Comparison of ENCODE assay signal across 8 cellular contexts in genomic region chr4:2261853-2262144, GRCh38. TPM values are rescaled to one million over a fixed set of nuclear protein-coding genes. Genes with fewer than 3 reads are reported as not detected.
DNase-seq lines count a peak whose midpoint lies in the region; FAIRE-seq and TF ChIP-seq lines count a peak whose summit lies in the region.

Gene MXD4, minus strand, starts transcription at chr4:2262109. Its CDS starts 129 bp downstream, at chr4:2261980.

- no peak for FAIRE-seq in bronchial epithelial cell (lab: Jason Lieb, UNC)

- intact Hi-C loops in lower leg skin (cut with DNase I; ENCODE audit: low total_unique reads) (no loop called here), thyroid gland (cut with DNase I) (loop anchor here (5.0 kb wide), 1 partner anchor 156 kb away; the partner anchor contains the start of genes CFAP99 and ZFYVE28)

- DNase-seq in HL-60 (ENCODE audit: low read depth in 1 of 2, low spot score in 1 of 2): no peak
- no peak for DNase-seq in bronchial epithelial cell (ENCODE audit: low read depth)
- DNase-seq in lower leg skin (ENCODE audit: low spot score in 2 of 2): peak in 1 of 2 donors; percentile 84
- no peak for DNase-seq in thyroid gland
- DNase-seq in nucleus accumbens (lab: John Stamatoyannopoulos, UW): no peak
- DNase-seq in RKO (ENCODE audit: low spot score): no peak
- no peak for DNase-seq in NCI-H524 treated with DMSO at 0.1 percent for 48 hours (lab: John Stamatoyannopoulos, UW)

- 0% methylated on average over 17 of the region's 46 CpGs; no CpG with 5 or more reads in 1 of the 2 donors for WGBS in lower leg skin, 2 donors
- WGBS in thyroid gland, 2 donors: 2% methylated on average over 12 of the region's 46 CpGs; no CpG with 5 or more reads in 1 of the 2 donors

- H3K4me3 ChIP-seq in GM12875 (ENCODE audit: low read depth, low read length) (peak within 1 kb of the TSS; percentile 86), HL-60 (replicated peaks; ENCODE audit: insufficient read depth, low read length) (peak within 1 kb of the TSS; percentile 69), bronchial epithelial cell (ENCODE audit: low read depth, low read length) (peak within 1 kb of the TSS; percentile 81), lower leg skin (ENCODE audit: low read depth, poor library complexity, severe bottlenecking) (peak within 1 kb of the TSS; percentile 67), thyroid gland (replicated peaks in 1 of 3) (peak within 1 kb of the TSS; percentile 69 to 92 (median 82))

- no peaks in the 10 kb centered on the region for H3K27me3 ChIP-seq in HL-60 (ENCODE audit: insufficient read depth, poor library complexity, severe bottlenecking)
- H3K27me3 ChIP-seq in bronchial epithelial cell (ENCODE audit: control insufficient read depth, insufficient read depth, low read length): no peaks in the 10 kb centered on the region
- H3K27me3 ChIP-seq in thyroid gland: no peaks in the 10 kb centered on the region

- TF ChIP-seq CTCF in GM12875 (IDR thresholded peaks at IDR 0.05; ENCODE audit: borderline replicate concordance, insufficient read depth, low read depth, low read length) (no peak), HL-60 (IDR thresholded peaks at IDR 0.05; ENCODE audit: insufficient read depth, low read length) (no peak), bronchial epithelial cell (IDR thresholded peaks at IDR 0.05; ENCODE audit: insufficient read depth, low read length, severe bottlenecking) (no peak), lower leg skin (IDR thresholded peaks at IDR 0.05) (no peak), thyroid gland (IDR thresholded peaks at IDR 0.05) (no peak)

- peaks cover 65 to 70% of the 10 kb centered on the region in 2 donors for H3K4me1 ChIP-seq in thyroid gland

- TF ChIP-seq POLR2A in lower leg skin (IDR thresholded peaks at IDR 0.05): no peak
- peak in 1 of 2 donors; percentile 31 for TF ChIP-seq POLR2A in thyroid gland (IDR thresholded peaks at IDR 0.05)

- no peaks in the 10 kb centered on the region for H3K9me3 ChIP-seq in thyroid gland

- H3K36me3 ChIP-seq in bronchial epithelial cell (ENCODE audit: control insufficient read depth, insufficient read depth, low read length) (peaks cover 14% of the 10 kb centered on the region), thyroid gland (peaks cover 3 to 5% of the 10 kb centered on the region in 2 donors)

- H3K27ac ChIP-seq in HL-60 (replicated peaks) (peak within 1 kb of the TSS; percentile 75), thyroid gland (peak within 1 kb of the TSS; percentile 96)

RNA-seq across cellular contexts. Expression of gene MXD4, which starts in this region (rescaled TPM):
- total RNA-seq in bronchial epithelial cell (10.5 and 13.2 TPM in 2 replicates), lower leg skin (10 to 100 TPM; 33.3 to 62.6 (median 47.6) TPM), thyroid gland (100 to 1,000 TPM in 1 of 4 donors, 10 to 100 TPM in 3; 48.1 to 102 (median 61.9) TPM)
